In genomic region chr5:40404613-40405012, GRCh38 we compare ENCODE assay signal across 9 cellular contexts.
DNase-seq lines count a peak whose midpoint lies in the region; ATAC-seq, FAIRE-seq and TF ChIP-seq lines count a peak whose summit lies in the region.
"Had no signal": no experiment of that assay in that cellular context is flagged by ENCODE, and none has a peak within 500 bp of the region (broad histone marks: within the 10 kb centered on the region; RNA-seq: fewer than 3 reads in every experiment).

No MANE protein-coding gene starts in this region.

- H3K36me3 Mint-ChIP-seq in central memory CD8-positive, alpha-beta T cell (ENCODE audit: insufficient read depth) = peaks cover 5% of the 10 kb centered on the region

- H3K9me3 Mint-ChIP-seq in central memory CD8-positive, alpha-beta T cell = no peaks in the 10 kb centered on the region

- H3K27me3 Mint-ChIP-seq in central memory CD8-positive, alpha-beta T cell = no peaks in the 10 kb centered on the region

- TF ChIP-seq POLR2A in GM12892 (IDR thresholded peaks at IDR 0.05; ENCODE audit: low read depth, low read length) = no peak

- H3K27ac Mint-ChIP-seq in central memory CD8-positive, alpha-beta T cell (ENCODE audit: low read depth) = peak overlapping the region; percentile 91

- FAIRE-seq in GM12892 (lab: Jason Lieb, UNC) = peak; percentile 5
- FAIRE-seq in D721Med (lab: Jason Lieb, UNC) = no peak

- H3K4me3 Mint-ChIP-seq in central memory CD8-positive, alpha-beta T cell = no peak overlapping the region

- TF ChIP-seq CTCF in D721Med (IDR thresholded peaks at IDR 0.05; ENCODE audit: insufficient read depth, missing control alignments) = no peak

- ATAC-seq in GM21381 (IDR thresholded peaks at IDR 0.05; ENCODE audit: unreplicated experiment) = peak; percentile 64
- peak; percentile 52 for ATAC-seq in HG03439 (IDR thresholded peaks at IDR 0.05; ENCODE audit: unreplicated experiment)
- peak; percentile 73 for ATAC-seq in central memory CD8-positive, alpha-beta T cell (replicated peaks; ENCODE audit: extremely low read depth, poor library complexity, severe bottlenecking)

- DNase-seq in GM12892 (ENCODE audit: insufficient read length) (no peak), COLO829 (ENCODE audit: low spot score) (no peak), D721Med (ENCODE audit: insufficient read length, low spot score) (no peak), HuH-7.5 (ENCODE audit: low spot score) (no peak)
- DNase-seq in central memory CD8-positive, alpha-beta T cell (ENCODE audit: low spot score in 2 of 2) = no peak
- DNase-seq in activated CD4-positive, alpha-beta T cell treated with anti-CD3 and anti-CD28 coated beads for 4 hours = no peak
- DNase-seq: NCI-H748 treated with DMSO at 0.1 percent for 48 hours had no signal

- peaks cover 57% of the 10 kb centered on the region for H3K4me1 Mint-ChIP-seq in central memory CD8-positive, alpha-beta T cell
